In the genomic region with DNA sequence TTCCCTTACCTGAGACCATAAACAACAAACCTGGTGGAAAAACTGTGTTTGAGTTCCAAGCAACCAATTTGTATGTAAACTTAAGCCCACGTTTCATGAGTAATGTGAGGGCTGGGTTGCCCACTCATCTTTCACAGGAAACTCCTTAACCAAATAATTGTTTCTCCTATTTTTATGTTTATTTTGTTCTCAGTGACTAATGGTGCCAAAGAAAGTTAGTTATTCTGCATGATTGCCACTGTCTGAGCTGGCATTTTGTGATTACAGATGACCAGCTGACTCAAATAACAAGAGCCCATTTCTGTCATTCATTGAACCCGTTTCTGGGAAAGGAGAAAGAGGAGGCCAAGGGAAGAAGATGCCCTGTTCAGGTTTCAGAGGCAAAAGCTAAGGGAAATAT, we compare ENCODE assay signal across 19 cellular contexts.
DNase-seq lines count a peak whose midpoint lies in the region; TF ChIP-seq lines count a peak whose summit lies in the region.
"Had no signal": no experiment of that assay in that cellular context is flagged by ENCODE, and none has a peak within 500 bp of the region (broad histone marks: within the 10 kb centered on the region; RNA-seq: fewer than 3 reads in every experiment).

No MANE protein-coding gene starts in this region.

- no peaks in the 10 kb centered on the region for H3K9me3 ChIP-seq in SK-N-MC (ENCODE audit: low read depth, low read length)
- no peaks in the 10 kb centered on the region for H3K9me3 ChIP-seq in smooth muscle cell (replicated peaks; ENCODE audit: low read depth)
- H3K9me3 ChIP-seq: HAP-1, SJCRH30 had no signal

- peaks cover 10% of the 10 kb centered on the region for H3K4me1 ChIP-seq in smooth muscle cell (ENCODE audit: low read depth)
- H3K4me1 ChIP-seq: HAP-1, SJCRH30 had no signal

- no peak for TF ChIP-seq CTCF in kidney epithelial cell (IDR thresholded peaks at IDR 0.05; ENCODE audit: insufficient read depth, low read length, poor library complexity, severe bottlenecking)
- TF ChIP-seq CTCF in smooth muscle cell (IDR thresholded peaks at IDR 0.05; ENCODE audit: borderline replicate concordance, insufficient read depth, poor library complexity, severe bottlenecking): no peak
- TF ChIP-seq CTCF in GM13977 (IDR thresholded peaks at IDR 0.05; ENCODE audit: extremely low read depth, insufficient read depth, missing control alignments): no peak

- H3K27me3 ChIP-seq in kidney epithelial cell (ENCODE audit: control insufficient read depth, insufficient read depth, low read length) (no peaks in the 10 kb centered on the region), smooth muscle cell (ENCODE audit: low read depth) (no peaks in the 10 kb centered on the region)

- WGBS in smooth muscle cell (ENCODE audit: low lambda C conversion rate): 51% methylated on average over 2 of the region's 2 CpGs

- no peak overlapping the region for H2AFZ ChIP-seq in smooth muscle cell (ENCODE audit: low read depth)

- H3K4me3 ChIP-seq in SK-N-MC (no peak overlapping the region), kidney epithelial cell (ENCODE audit: low read depth, low read length) (no peak overlapping the region), smooth muscle cell (no peak overlapping the region)
- H3K4me3 ChIP-seq: HAP-1, K562, SJCRH30 had no signal

- H3K79me2 ChIP-seq in smooth muscle cell (ENCODE audit: low read depth): no peaks in the 10 kb centered on the region

- H3K27ac ChIP-seq in SK-N-MC (peak overlapping the region; percentile 99), smooth muscle cell (ENCODE audit: low read depth) (peak overlapping the region; percentile 54)
- H3K27ac ChIP-seq: C4-2B, RWPE1, SJCRH30 had no signal

- H3K36me3 ChIP-seq in SK-N-MC (ENCODE audit: insufficient read depth, low read length) (no peaks in the 10 kb centered on the region), kidney epithelial cell (ENCODE audit: control insufficient read depth, insufficient read depth, low read length) (no peaks in the 10 kb centered on the region), smooth muscle cell (ENCODE audit: low read depth) (no peaks in the 10 kb centered on the region)
- H3K36me3 ChIP-seq: HAP-1, SJCRH30 had no signal

- in situ Hi-C loops in GM13977 (cut with MboI; ENCODE audit: low pct_unique_long_range_greater_than_20kb, low sequenced_read_pairs, unreplicated experiment): no loop called here

- H3K4me2 ChIP-seq in smooth muscle cell: peak overlapping the region; percentile 60

- H4K20me1 ChIP-seq in smooth muscle cell (ENCODE audit: low read depth): no peaks in the 10 kb centered on the region

- H3K9ac ChIP-seq in SK-N-MC (ENCODE audit: insufficient read length): no peak overlapping the region
- no peak overlapping the region for H3K9ac ChIP-seq in smooth muscle cell (ENCODE audit: low read depth)

- no peaks in the 10 kb centered on the region for H3F3A ChIP-seq in smooth muscle cell (ENCODE audit: low read depth)

- DNase-seq in NCI-H748 (lab: John Stamatoyannopoulos, UW; ENCODE audit: unreplicated experiment) (peak; percentile 6), NCI-H748 treated with DMSO at 0.1 percent for 48 hours (lab: John Stamatoyannopoulos, UW) (no peak), SK-N-MC (ENCODE audit: low read depth, low spot score) (no peak), kidney epithelial cell (ENCODE audit: low read depth) (peak; percentile 81), smooth muscle cell (lab: John Stamatoyannopoulos, UW; ENCODE audit: unreplicated experiment) (no peak), HuH-7 (ENCODE audit: low spot score) (no peak), GM13977 (ENCODE audit: low spot score) (no peak), NCI-H345 (lab: John Stamatoyannopoulos, UW) (no peak)
- DNase-seq: 8988T, COR-L47, DMS53, NCI-H1092, NCI-H1694 treated with DMSO at 0.1 percent for 48 hours, NCI-H2171, SJCRH30 had no signal

Comparison
In these comparisons a context has a peak if more than half of its experiments do, and no peak if none do; other contexts are left out.
1. DNase-seq: peak in NCI-H748 (single experiment) and kidney epithelial cell (single experiment); none in NCI-H748 treated with DMSO at 0.1 percent for 48 hours (single experiment), SK-N-MC (single experiment), smooth muscle cell (single experiment), HuH-7 (single experiment), GM13977 (single experiment) and NCI-H345 (single experiment).